ENCODE assay signal across 17 cellular contexts in the genomic region with DNA sequence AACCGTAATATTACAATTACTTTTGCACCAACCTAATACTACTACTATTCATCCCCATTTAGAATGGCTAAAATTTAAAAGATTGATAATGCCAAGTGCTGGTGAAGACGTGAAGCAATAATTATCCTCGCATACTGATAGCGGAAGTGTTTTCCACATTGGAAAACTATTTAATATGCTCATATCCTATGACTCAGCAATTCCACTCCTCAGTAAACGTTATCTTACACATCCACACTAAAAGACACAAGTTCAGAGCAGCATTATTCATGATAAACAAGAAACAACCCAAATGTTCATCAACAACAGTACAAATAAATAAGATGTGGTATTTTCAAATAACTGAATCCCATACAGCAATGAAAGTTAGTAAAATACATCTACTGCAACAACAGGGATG.
"Had no signal": no experiment of that assay in that cellular context is flagged by ENCODE, and none has a peak within 500 bp of the region (broad histone marks: within the 10 kb centered on the region; RNA-seq: fewer than 3 reads in every experiment).

No MANE protein-coding gene starts in this region.

- H3K27ac ChIP-seq: brain microvascular endothelial cell, esophagus squamous epithelium, SK-N-MC had no signal

- H3K36me3 ChIP-seq: brain microvascular endothelial cell had no signal

- H3K9me3 Mint-ChIP-seq: activated CD4-positive, alpha-beta memory T cell treated with anti-CD3 and anti-CD28 coated beads for 36 hours had no signal

- H3K27me3 ChIP-seq: brain microvascular endothelial cell, esophagus squamous epithelium had no signal

- H3K4me3 Mint-ChIP-seq: activated CD4-positive, alpha-beta memory T cell treated with anti-CD3 and anti-CD28 coated beads for 36 hours; activated CD4-positive, alpha-beta T cell treated with anti-CD3 and anti-CD28 coated beads for 36 hours; naive thymus-derived CD8-positive, alpha-beta T cell; stimulated activated memory B cell treated with anti-CD40 and anti-IgM and Interleukin-4, amounts not matched to agents 10 μg/mL and 1 μg/mL and 100 μg/mL, for 72 hours; WTC11 had no signal

- H3K4me1 ChIP-seq: esophagus squamous epithelium had no signal

- H3K27me3 Mint-ChIP-seq: activated CD4-positive, alpha-beta memory T cell treated with anti-CD3 and anti-CD28 coated beads for 36 hours; activated CD4-positive, alpha-beta T cell treated with anti-CD3 and anti-CD28 coated beads for 36 hours; naive thymus-derived CD8-positive, alpha-beta T cell; stimulated activated memory B cell treated with anti-CD40 and anti-IgM and Interleukin-4, amounts not matched to agents 10 μg/mL and 1 μg/mL and 100 μg/mL, for 72 hours had no signal

- DNase-seq: activated CD4-positive, alpha-beta memory T cell treated with anti-CD3 and anti-CD28 coated beads for 36 hours; activated CD4-positive, alpha-beta T cell treated with anti-CD3 and anti-CD28 coated beads for 36 hours; activated naive CD4-positive, alpha-beta T cell; anterior cingulate cortex; brain microvascular endothelial cell; effector CD8-positive, alpha-beta T cell; esophagus squamous epithelium; foreskin fibroblast; kidney glomerular epithelial cell; left ventricle myocardium superior; mesendoderm; naive thymus-derived CD8-positive, alpha-beta T cell; stimulated activated CD4-positive, alpha-beta T cell treated with anti-CD3 and anti-CD28 coated beads, Interleukin-4, amount 100 ng/mL, for 24 hours had no signal

- H3K9me3 ChIP-seq: esophagus squamous epithelium had no signal

- H3K4me1 Mint-ChIP-seq: WTC11 had no signal

- H3K27ac Mint-ChIP-seq: activated CD4-positive, alpha-beta memory T cell treated with anti-CD3 and anti-CD28 coated beads for 36 hours; activated CD4-positive, alpha-beta T cell treated with anti-CD3 and anti-CD28 coated beads for 36 hours; stimulated activated memory B cell treated with anti-CD40 and anti-IgM and Interleukin-4, amounts not matched to agents 10 μg/mL and 1 μg/mL and 100 μg/mL, for 72 hours; WTC11 had no signal

- ATAC-seq: activated CD4-positive, alpha-beta T cell treated with anti-CD3 and anti-CD28 coated beads for 36 hours; left ventricle myocardium superior; naive thymus-derived CD8-positive, alpha-beta T cell; sciatic nerve; stimulated activated memory B cell treated with anti-CD40 and anti-IgM and Interleukin-4, amounts not matched to agents 10 μg/mL and 1 μg/mL and 100 μg/mL, for 72 hours; WTC11 had no signal

- H3K4me3 ChIP-seq: esophagus squamous epithelium, SK-N-MC had no signal
